11 cellular contexts compared by ENCODE assay signal in the genomic region with DNA sequence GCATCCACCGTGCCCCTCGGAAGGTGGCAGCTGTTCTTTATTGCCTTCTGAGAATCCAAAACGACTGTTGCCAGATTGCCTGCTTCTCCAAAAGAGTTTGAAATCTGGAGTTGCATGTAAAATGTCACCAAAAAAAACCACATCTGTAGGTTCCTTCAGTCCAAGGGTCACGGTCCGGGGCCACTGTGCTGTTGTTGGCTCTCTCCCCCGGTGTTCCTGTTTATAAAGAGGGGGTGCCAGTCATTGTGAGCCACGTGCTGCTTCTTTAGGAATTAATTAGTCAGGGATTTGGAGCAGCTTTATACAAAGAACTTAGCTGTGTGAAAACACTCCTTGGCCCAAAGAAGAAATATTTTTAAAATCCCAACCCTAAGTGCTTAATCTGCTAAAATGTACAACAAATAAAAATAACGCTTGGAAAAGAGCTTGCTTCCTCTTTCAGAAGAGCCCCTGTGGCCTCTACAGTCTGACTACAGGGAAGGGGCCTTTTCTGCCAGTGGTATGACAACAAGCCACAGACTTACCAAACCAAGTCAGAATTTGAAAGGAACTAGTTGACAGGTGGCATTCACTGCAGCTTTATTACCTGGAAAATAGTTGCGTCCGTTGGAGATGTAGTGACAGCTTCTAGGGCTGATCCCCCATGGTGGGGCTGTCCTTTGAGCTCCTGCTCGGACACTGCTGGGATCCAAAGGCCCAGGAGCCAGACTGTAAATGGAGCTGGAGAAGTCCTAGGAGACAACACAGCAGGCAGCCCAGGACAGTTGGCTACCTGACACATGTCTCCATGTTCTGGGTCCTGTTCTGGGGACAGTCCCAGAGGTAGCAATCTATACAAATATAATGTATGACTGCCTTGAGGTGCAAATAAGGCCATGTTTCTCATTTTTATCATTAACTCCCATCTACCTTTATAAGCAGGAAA.
DNase-seq lines count a peak whose midpoint lies in the region; ATAC-seq and TF ChIP-seq lines count a peak whose summit lies in the region.
"Had no signal": no experiment of that assay in that cellular context is flagged by ENCODE, and none has a peak within 500 bp of the region (broad histone marks: within the 10 kb centered on the region; RNA-seq: fewer than 3 reads in every experiment).

No MANE protein-coding gene starts in this region.

- no peaks in the 10 kb centered on the region for H3K27me3 ChIP-seq in DOHH2 (ENCODE audit: control insufficient read depth, low read length)

- DNase-seq in SIG-M5 (lab: John Stamatoyannopoulos, UW) (peak; percentile 56), mucosa of descending colon (no peak), GM10248 (ENCODE audit: extremely low spot score) (no peak), NCI-H1105 (lab: John Stamatoyannopoulos, UW) (no peak), UCSD-AML1 (lab: John Stamatoyannopoulos, UW; ENCODE audit: unreplicated experiment) (no peak)
- DNase-seq in stimulated activated naive CD4-positive, alpha-beta T cell treated with Interleukin-2 at 50 U/mL for 16 hours (lab: John Stamatoyannopoulos, UW), result no peak
- DNase-seq: activated CD8-positive, alpha-beta memory T cell treated with anti-CD3 and anti-CD28 coated beads, Interleukin-2, amount 50 U/mL, for 4 hours; GOT3; IMR-90 had no signal

- POLR2A ChIA-PET in GM10248 (lab: Yijun Ruan, JAX), result no interaction called here

- peak overlapping the region; percentile 64 for H3K4me2 ChIP-seq in DOHH2 (ENCODE audit: low read length)

- no peaks in the 10 kb centered on the region for H3K79me2 ChIP-seq in DOHH2 (ENCODE audit: control insufficient read depth, low read length)

- H3K36me3 ChIP-seq in DOHH2 (ENCODE audit: control insufficient read depth, low read length), result no peaks in the 10 kb centered on the region
- no peaks in the 10 kb centered on the region for H3K36me3 ChIP-seq in mucosa of descending colon (ENCODE audit: low read depth)

- no peaks in the 10 kb centered on the region for H3K9me2 ChIP-seq in DOHH2 (replicated peaks; ENCODE audit: control insufficient read depth, low read length)

- peaks cover 5% of the 10 kb centered on the region; the same call in 1 of the 2 replicates for H3F3A ChIP-seq in DOHH2 (ENCODE audit: control insufficient read depth, insufficient read depth)

- peak; percentile 43 for ATAC-seq in HG02885 (IDR thresholded peaks at IDR 0.05; ENCODE audit: poor library complexity, unreplicated experiment)
- ATAC-seq in mucosa of descending colon, result peak; percentile 7

- intact Hi-C loops in mucosa of descending colon (cut with DNase I, micrococcal nuclease), result no loop called here

- H3K9me3 ChIP-seq in DOHH2 (ENCODE audit: control insufficient read depth, insufficient read depth, low read length), result peaks cover 9% of the 10 kb centered on the region; the same call in 1 of the 2 replicates
- H3K9me3 ChIP-seq in mucosa of descending colon, result no peaks in the 10 kb centered on the region

- CTCF ChIA-PET in GM10248 (lab: Yijun Ruan, JAX), result interaction anchor here (0.7 to 6.3 kb wide), 8 partner anchors 12 to 298 kb away, joined by 3 to 61 read pairs (median 4); no protein-coding TSS in a partner anchor

- H3K27ac ChIP-seq in DOHH2 (ENCODE audit: low read depth, low read length), result peak overlapping the region; percentile 47

- H3K4me3 ChIP-seq in DOHH2 (ENCODE audit: low read length) (peak overlapping the region; percentile 48), mucosa of descending colon (no peak overlapping the region)

- no peak for TF ChIP-seq CTCF in DOHH2 (IDR thresholded peaks at IDR 0.05; ENCODE audit: low read depth, low read length, poor library complexity, severe bottlenecking)
- no peak for TF ChIP-seq CTCF in mucosa of descending colon (IDR thresholded peaks at IDR 0.05)
- no peak for TF ChIP-seq CTCF in GM10248 (IDR thresholded peaks at IDR 0.05; ENCODE audit: control extremely low read depth, extremely low read depth, low read depth, missing control alignments)

- H3K4me1 ChIP-seq in DOHH2 (ENCODE audit: control insufficient read depth, low read length), result peaks cover 41% of the 10 kb centered on the region
- peaks cover 17% of the 10 kb centered on the region for H3K4me1 ChIP-seq in mucosa of descending colon (ENCODE audit: low read depth)

- H4K20me1 ChIP-seq in DOHH2 (ENCODE audit: control insufficient read depth, insufficient read depth, low read depth, low read length), result no peaks in the 10 kb centered on the region
